In the genomic region with DNA sequence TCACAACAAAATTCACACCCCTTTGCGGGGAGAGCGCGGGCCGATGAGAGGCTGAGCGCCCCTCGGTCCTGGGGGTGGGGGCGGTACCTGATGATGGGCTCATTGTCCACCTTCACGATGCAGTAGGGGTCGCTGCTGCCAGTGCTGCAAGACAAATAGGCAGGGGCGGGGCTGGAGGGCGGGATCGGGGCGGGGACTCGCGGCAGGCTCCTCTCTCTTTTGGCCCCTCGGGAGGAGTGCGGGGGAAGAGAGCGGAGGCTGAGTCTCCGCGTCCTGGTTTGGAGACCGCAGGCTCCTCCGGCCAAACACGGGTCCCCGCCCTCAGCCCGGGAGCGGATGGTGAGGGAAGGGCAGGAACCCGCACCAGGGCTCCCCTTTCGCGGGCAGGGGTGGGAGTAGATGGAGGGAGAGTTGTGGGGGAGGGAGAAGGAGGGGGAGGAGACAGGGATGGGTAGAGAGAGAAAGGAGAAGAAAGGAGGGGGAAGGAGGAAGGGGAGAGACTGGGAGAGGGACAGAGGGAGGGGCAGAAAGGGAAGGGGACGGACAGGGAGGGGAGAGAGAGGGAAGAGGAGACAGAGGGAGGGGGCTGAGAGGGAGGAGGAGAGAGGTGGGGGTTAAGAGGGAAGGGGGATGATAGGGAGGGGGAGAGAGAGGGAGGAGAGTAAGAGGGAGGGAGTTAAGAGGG, we compare ENCODE assay signal across 16 cellular contexts. TPM values are rescaled to one million over a fixed set of nuclear protein-coding genes. Genes with fewer than 3 reads are reported as not detected.
DNase-seq lines count a peak whose midpoint lies in the region; ATAC-seq and TF ChIP-seq lines count a peak whose summit lies in the region.
"Not testable (repeated sequence)": the region's sequence is repeated elsewhere in the genome, so short reads cannot be mapped to it uniquely, and the experiment has no call there.
"Had no signal": no experiment of that assay in that cellular context is flagged by ENCODE, and none has a peak within 500 bp of the region (broad histone marks: within the 10 kb centered on the region; RNA-seq: fewer than 3 reads in every experiment).

No MANE protein-coding gene starts in this region.

- not testable (repeated sequence) for H3K4ac ChIP-seq in IMR-90 (ENCODE audit: low read depth, low read length)

- H3K9me3 Mint-ChIP-seq in activated naive CD8-positive, alpha-beta T cell treated with anti-CD3 and anti-CD28 coated beads, Interleukin-2, amount 10 ng/mL, durations not matched to agents 7 days and 5 days = not testable (repeated sequence)

- in situ Hi-C loops in IMR-90 (cut with MboI; ENCODE audit: low sequenced_read_pairs); gastrocnemius medialis (cut with MboI; ENCODE audit: low sequenced_read_pairs in 4 of 4): not testable (repeated sequence)

- H3K9me1 ChIP-seq in IMR-90 (ENCODE audit: insufficient read depth, low read length) = not testable (repeated sequence)

- not testable (repeated sequence) for H3K27ac Mint-ChIP-seq in activated naive CD8-positive, alpha-beta T cell treated with anti-CD3 and anti-CD28 coated beads, Interleukin-2, amount 10 ng/mL, durations not matched to agents 7 days and 5 days

- H3K4me3 ChIP-seq in DND-41 (ENCODE audit: low read depth in 1 of 2, low read length in 2 of 2); IMR-90 (ENCODE audit: insufficient read depth, low read depth, low read length); gastrocnemius medialis: not testable (repeated sequence)

- dilution Hi-C loops in IMR-90 (cut with HindIII; ENCODE audit: low sequenced_read_pairs, unreplicated experiment) = not testable (repeated sequence)

- not testable (repeated sequence) for H3K4me1 Mint-ChIP-seq in activated naive CD8-positive, alpha-beta T cell treated with anti-CD3 and anti-CD28 coated beads, Interleukin-2, amount 10 ng/mL, durations not matched to agents 7 days and 5 days

- H3K56ac ChIP-seq in IMR-90 (ENCODE audit: extremely low read depth, insufficient read depth, low read length) = not testable (repeated sequence)

- H4K8ac ChIP-seq in IMR-90 (ENCODE audit: low read depth in 2 of 2, low read length in 2 of 2) = not testable (repeated sequence)

- DNase-seq in DND-41; IMR-90; activated naive CD8-positive, alpha-beta T cell treated with anti-CD3 and anti-CD28 coated beads, Interleukin-2, amount 10 ng/mL, durations not matched to agents 7 days and 5 days; left colon; gastrocnemius medialis: not testable (repeated sequence)

- H3K27ac ChIP-seq in DND-41 (ENCODE audit: low read length); IMR-90 (ENCODE audit: insufficient read depth, low read length): not testable (repeated sequence)
- peak overlapping the region in 1 of 4 donors; percentile 89 for H3K27ac ChIP-seq in gastrocnemius medialis

- H2BK5ac ChIP-seq in IMR-90 (ENCODE audit: low read depth, low read length, poor library complexity, severe bottlenecking) = not testable (repeated sequence)

- not testable (repeated sequence) for H2AK5ac ChIP-seq in IMR-90 (ENCODE audit: low read depth, low read length)

- not testable (repeated sequence) for H3K36me3 ChIP-seq in DND-41 (ENCODE audit: insufficient read depth, low read length); IMR-90 (ENCODE audit: control insufficient read depth, insufficient read depth, low read length); gastrocnemius medialis

- CTCF ChIA-PET in IMR-90 (lab: Yijun Ruan, JAX) = not testable (repeated sequence)

- H2AFZ ChIP-seq in DND-41 (ENCODE audit: low read depth, low read length); IMR-90 (replicated peaks; ENCODE audit: low read length, poor library complexity): not testable (repeated sequence)

- H2BK15ac ChIP-seq in IMR-90 (ENCODE audit: low read depth, low read length) = not testable (repeated sequence)

- H4K5ac ChIP-seq in IMR-90 (ENCODE audit: low read depth, low read length) = not testable (repeated sequence)

- H3K14ac ChIP-seq in IMR-90 (replicated peaks; ENCODE audit: low read depth, low read length) = not testable (repeated sequence)

- not testable (repeated sequence) for H2BK20ac ChIP-seq in IMR-90 (ENCODE audit: low read depth, low read length)

- H3K79me1 ChIP-seq in IMR-90 (ENCODE audit: low read depth in 1 of 2, low read length in 2 of 2) = not testable (repeated sequence)

- not testable (repeated sequence) for H3K79me2 ChIP-seq in DND-41 (ENCODE audit: insufficient read depth, low read length)

- H3K23ac ChIP-seq in IMR-90 (ENCODE audit: low read depth, low read length) = not testable (repeated sequence)

- H3K4me1 ChIP-seq in DND-41 (ENCODE audit: insufficient read depth, low read length); IMR-90 (ENCODE audit: control insufficient read depth, insufficient read depth, low read length); gastrocnemius medialis: not testable (repeated sequence)

- not testable (repeated sequence) for H3K36me3 Mint-ChIP-seq in activated naive CD8-positive, alpha-beta T cell treated with anti-CD3 and anti-CD28 coated beads, Interleukin-2, amount 10 ng/mL, durations not matched to agents 7 days and 5 days

- not testable (repeated sequence) for H2BK120ac ChIP-seq in IMR-90 (ENCODE audit: low read depth, low read length)

- POLR2A ChIA-PET in IMR-90 (lab: Charles Lee; ENCODE audit: unreplicated experiment); activated naive CD8-positive, alpha-beta T cell treated with anti-CD3 and anti-CD28 coated beads, Interleukin-2, amount 10 ng/mL, durations not matched to agents 7 days and 5 days (lab: Charles Lee): not testable (repeated sequence)

- TF ChIP-seq CTCF in DND-41 (IDR thresholded peaks at IDR 0.05; ENCODE audit: borderline replicate concordance, extremely low read depth, low read length, poor library complexity, severe bottlenecking); IMR-90 (conservative IDR thresholded peaks at IDR 0.05; ENCODE audit: low read depth, low read length); gastrocnemius medialis (IDR thresholded peaks at IDR 0.05 in 4 of 5, conservative IDR thresholded peaks at IDR 0.05 in 1 of 5): not testable (repeated sequence)

- H3K9me3 ChIP-seq in DND-41 (ENCODE audit: insufficient read depth, low read length, severe bottlenecking); IMR-90 (ENCODE audit: control insufficient read depth, insufficient read depth, low read length); gastrocnemius medialis: not testable (repeated sequence)

- intact Hi-C loops in IMR-90 (cut with micrococcal nuclease); left colon (cut with DNase I, micrococcal nuclease); gastrocnemius medialis (cut with DNase I; ENCODE audit: low total_unique reads): not testable (repeated sequence)

- H3K4me2 ChIP-seq in DND-41 (ENCODE audit: insufficient read depth, low read length); IMR-90 (ENCODE audit: low read depth, low read length): not testable (repeated sequence)

- not testable (repeated sequence) for H3K18ac ChIP-seq in IMR-90 (ENCODE audit: low read depth, low read length)

- not testable (repeated sequence) for H4K20me1 ChIP-seq in DND-41 (ENCODE audit: insufficient read depth, low read length); IMR-90 (ENCODE audit: insufficient read depth, low read length)

- TF ChIP-seq RAD21 in IMR-90 (IDR thresholded peaks at IDR 0.05; ENCODE audit: low read length) = not testable (repeated sequence)

- H3K9ac ChIP-seq in DND-41 (ENCODE audit: low read depth, low read length); IMR-90 (ENCODE audit: low read depth, low read length): not testable (repeated sequence)

- TF ChIP-seq POLR2A in IMR-90 (IDR thresholded peaks at IDR 0.05; ENCODE audit: low read depth, low read length); gastrocnemius medialis (IDR thresholded peaks at IDR 0.05): not testable (repeated sequence)

- WGBS in IMR-90 (ENCODE audit: extremely low coverage in 2 of 2, insufficient read length in 1 of 2), 2 experiments = no CpG with 5 or more reads among the region's 30 CpGs

- H4K91ac ChIP-seq in IMR-90 (ENCODE audit: insufficient read depth, low read depth, low read length) = not testable (repeated sequence)

- not testable (repeated sequence) for H3K27me3 Mint-ChIP-seq in activated naive CD8-positive, alpha-beta T cell treated with anti-CD3 and anti-CD28 coated beads, Interleukin-2, amount 10 ng/mL, durations not matched to agents 7 days and 5 days

- H3K27me3 ChIP-seq in DND-41 (ENCODE audit: insufficient read depth, low read length, poor library complexity); IMR-90 (ENCODE audit: control insufficient read depth, insufficient read depth, low read length); gastrocnemius medialis: not testable (repeated sequence)

- BruUV-seq in IMR-90 (replicated peaks; lab: Mats Ljungman, UMichigan) = not testable (repeated sequence)

- H2AK9ac ChIP-seq in IMR-90 (replicated peaks; ENCODE audit: low read depth, low read length, poor library complexity) = not testable (repeated sequence)

- ATAC-seq in DND-41 (ENCODE audit: insufficient read depth, low read depth) (peak; percentile 84), GM19351 (IDR thresholded peaks at IDR 0.05; ENCODE audit: unreplicated experiment) (peak; percentile 42), GM21723 (IDR thresholded peaks at IDR 0.05; ENCODE audit: unreplicated experiment) (peak; percentile 41), HG03064 (IDR thresholded peaks at IDR 0.05; ENCODE audit: low read depth, unreplicated experiment) (peak; percentile 38), IMR-90 (ENCODE audit: low read depth) (peak; percentile 80), left colon (peak; percentile 56), gastrocnemius medialis (peak; percentile 22 to 24)
- ATAC-seq in activated naive CD8-positive, alpha-beta T cell treated with anti-CD3 and anti-CD28 coated beads, Interleukin-2, amount 10 ng/mL, durations not matched to agents 7 days and 5 days (ENCODE audit: low read depth) = peak; percentile 73

- H3K4me3 Mint-ChIP-seq in activated naive CD8-positive, alpha-beta T cell treated with anti-CD3 and anti-CD28 coated beads, Interleukin-2, amount 10 ng/mL, durations not matched to agents 7 days and 5 days = not testable (repeated sequence)

RNA-seq across cellular contexts. Expression of a gene that starts 5.6 kb away (rescaled TPM):
- total RNA-seq in IMR-90 (2012; rRNA removed) (1.8 and 3.3 TPM in 2 replicates), left colon (10 to 100 TPM; 13.4 to 22.5 TPM), gastrocnemius medialis (100 to 1,000 TPM in 2 of 4 donors, 10 to 100 TPM in 2; 38.0 to 127 (median 86.0) TPM)
- 7.7 and 9.3 TPM in 2 replicates for polyA plus RNA-seq in IMR-90 (2012; rRNA removed)
- 11.3 and 14.3 TPM in 2 replicates for polyA plus RNA-seq in IMR-90 (2012; cell fraction: cytosol; rRNA removed)
- polyA plus RNA-seq in IMR-90 (2012; cell fraction: nucleus; rRNA removed; ENCODE audit: low replicate concordance) = 35.9 and 76.5 TPM in 2 replicates
- total RNA-seq in activated naive CD8-positive, alpha-beta T cell treated with anti-CD3 and anti-CD28 coated beads, Interleukin-2, amount 10 ng/mL, durations not matched to agents 7 days and 5 days = 10 to 100 TPM; 16.2 to 18.0 TPM

RNA-seq across cellular contexts. Expression of a gene that starts 31.5 kb away (rescaled TPM):
- total RNA-seq in IMR-90 (2012; rRNA removed) (0.18 and 0.56 TPM in 2 replicates), left colon (10 to 100 TPM; 13.4 to 20.7 TPM), gastrocnemius medialis (1 to 10 TPM in 2 of 4 donors, not detected in 2; 1.6 to 3.0 TPM)
- polyA plus RNA-seq in IMR-90 (2012; rRNA removed) = 4.6 and 5.7 TPM in 2 replicates
- 0.54 and 0.77 TPM in 2 replicates for polyA plus RNA-seq in IMR-90 (2012; cell fraction: cytosol; rRNA removed)
- 53.7 and 205 TPM in 2 replicates for polyA plus RNA-seq in IMR-90 (2012; cell fraction: nucleus; rRNA removed; ENCODE audit: low replicate concordance)
- total RNA-seq in activated naive CD8-positive, alpha-beta T cell treated with anti-CD3 and anti-CD28 coated beads, Interleukin-2, amount 10 ng/mL, durations not matched to agents 7 days and 5 days = 10 to 100 TPM; 20.5 to 20.7 TPM
- total RNA-seq: smooth muscle cell had no signal

RNA-seq across cellular contexts. Expression of a gene that starts 33.3 kb away (rescaled TPM):
- total RNA-seq in IMR-90 (2012; rRNA removed) (20.8 and 31.1 TPM in 2 replicates), left colon (10 to 100 TPM; 49.4 to 50.9 TPM), gastrocnemius medialis (10 to 100 TPM; 25.7 to 67.9 (median 51.6) TPM)
- 92.6 and 134 TPM in 2 replicates for polyA plus RNA-seq in IMR-90 (2012; rRNA removed)
- 20.8 and 84.9 TPM in 2 replicates for polyA plus RNA-seq in IMR-90 (2012; cell fraction: cytosol; rRNA removed)
- 34.1 and 60.3 TPM in 2 replicates for polyA plus RNA-seq in IMR-90 (2012; cell fraction: nucleus; rRNA removed; ENCODE audit: low replicate concordance)
- total RNA-seq in activated naive CD8-positive, alpha-beta T cell treated with anti-CD3 and anti-CD28 coated beads, Interleukin-2, amount 10 ng/mL, durations not matched to agents 7 days and 5 days = 10 to 100 TPM; 48.3 to 53.6 TPM

RNA-seq across cellular contexts. Expression of a gene that starts 39.0 kb away (rescaled TPM):
- total RNA-seq in IMR-90 (2012; rRNA removed) (not detected in 2 replicates), left colon (not detected), gastrocnemius medialis (not detected)
- not detected in 2 replicates for polyA plus RNA-seq in IMR-90 (2012; rRNA removed)
- not detected in 2 replicates for polyA plus RNA-seq in IMR-90 (2012; cell fraction: cytosol; rRNA removed)
- not detected in 2 replicates for polyA plus RNA-seq in IMR-90 (2012; cell fraction: nucleus; rRNA removed; ENCODE audit: low replicate concordance)
- under 1 TPM in 1 of 2 experiments, not detected in 1; 0.28 TPM for total RNA-seq in activated naive CD8-positive, alpha-beta T cell treated with anti-CD3 and anti-CD28 coated beads, Interleukin-2, amount 10 ng/mL, durations not matched to agents 7 days and 5 days
- total RNA-seq: Caco-2, frontal cortex, H9, LHCN-M2, occipital lobe, smooth muscle cell, stomach had no signal
- polyA plus RNA-seq: AG04450, stomach had no signal

RNA-seq across cellular contexts. Expression of a gene that starts 47.2 kb away (rescaled TPM):
- total RNA-seq in IMR-90 (2012; rRNA removed) = 13.3 and 20.3 TPM in 2 replicates
- polyA plus RNA-seq in IMR-90 (2012; rRNA removed) = 27.2 and 31.6 TPM in 2 replicates
- polyA plus RNA-seq in IMR-90 (2012; cell fraction: cytosol; rRNA removed) = 32.7 and 39.8 TPM in 2 replicates
- polyA plus RNA-seq in IMR-90 (2012; cell fraction: nucleus; rRNA removed; ENCODE audit: low replicate concordance) = 30.2 and 77.3 TPM in 2 replicates
- total RNA-seq in activated naive CD8-positive, alpha-beta T cell treated with anti-CD3 and anti-CD28 coated beads, Interleukin-2, amount 10 ng/mL, durations not matched to agents 7 days and 5 days = 10 to 100 TPM; 14.7 to 15.8 TPM
- total RNA-seq in left colon = 10 to 100 TPM; 12.6 to 15.2 TPM
- 10 to 100 TPM in 3 of 4 donors, 1 to 10 TPM in 1; 7.5 to 24.5 (median 18.0) TPM for total RNA-seq in gastrocnemius medialis

Comparison
In these comparisons a context has a peak if more than half of its experiments do, and no peak if none do; other contexts are left out.
1. ATAC-seq: peak in every context shown above with its lines; median percentile 84 in DND-41; 80 in IMR-90; 73 in activated naive CD8-positive, alpha-beta T cell treated with anti-CD3 and anti-CD28 coated beads, Interleukin-2, amount 10 ng/mL, durations not matched to agents 7 days and 5 days; 56 in left colon; 42 in GM19351; 41 in GM21723; 38 in HG03064; 23 in gastrocnemius medialis.